13 cellular contexts compared by ENCODE assay signal in genomic region chr21:36706951-36707762, GRCh38. TPM values are rescaled to one million over a fixed set of nuclear protein-coding genes. Genes with fewer than 3 reads are reported as not detected.
DNase-seq lines count a peak whose midpoint lies in the region; ATAC-seq, FAIRE-seq and TF ChIP-seq lines count a peak whose summit lies in the region.
"Had no signal": no experiment of that assay in that cellular context is flagged by ENCODE, and none has a peak within 500 bp of the region (broad histone marks: within the 10 kb centered on the region; RNA-seq: fewer than 3 reads in every experiment).

No MANE protein-coding gene starts in this region.

- peak overlapping the region; percentile 82 for H3K27ac ChIP-seq in RWPE2 (ENCODE audit: poor library complexity, severe bottlenecking)
- no peak overlapping the region for H3K27ac ChIP-seq in endothelial cell of umbilical vein (ENCODE audit: insufficient read depth, low read depth, low read length)
- H3K27ac ChIP-seq: heart right ventricle had no signal

- POLR2A ChIA-PET in endothelial cell of umbilical vein (lab: Charles Lee): no interaction called here

- H3K79me2 ChIP-seq in endothelial cell of umbilical vein (ENCODE audit: control insufficient read depth, insufficient read depth, low read length): no peaks in the 10 kb centered on the region

- H4K20me1 ChIP-seq in endothelial cell of umbilical vein (replicated peaks; ENCODE audit: control insufficient read depth, extremely low read depth, insufficient read depth, low read length): no peaks in the 10 kb centered on the region

- H3K36me3 ChIP-seq in RWPE2 (ENCODE audit: low read depth): peaks cover 14% of the 10 kb centered on the region
- no peaks in the 10 kb centered on the region for H3K36me3 ChIP-seq in endothelial cell of umbilical vein (ENCODE audit: control insufficient read depth in 2 of 2, extremely low read depth in 1 of 2, insufficient read depth in 2 of 2, low read length in 2 of 2)
- H3K36me3 ChIP-seq: heart right ventricle had no signal

- no peaks in the 10 kb centered on the region for H3K9me1 ChIP-seq in endothelial cell of umbilical vein (replicated peaks; ENCODE audit: control insufficient read depth, extremely low read depth, insufficient read depth, low read length)

- TF ChIP-seq POLR2A in endothelial cell of umbilical vein (IDR thresholded peaks at IDR 0.05; ENCODE audit: low read depth, low read length): no peak

- H3K4me1 ChIP-seq in RWPE2 (ENCODE audit: insufficient read depth, poor library complexity, severe bottlenecking) (peaks cover 23% of the 10 kb centered on the region), endothelial cell of umbilical vein (ENCODE audit: control insufficient read depth, extremely low read depth, insufficient read depth, low read length) (no peaks in the 10 kb centered on the region)

- H3K27me3 Mint-ChIP-seq in CD14-positive monocyte (ENCODE audit: low read depth in 3 of 3): peaks cover 95 to 99% (median 98%) of the 10 kb centered on the region in 3 donors

- dilution Hi-C loops in endothelial cell of umbilical vein (cut with MboI; ENCODE audit: extremely low pct_ligation_motif_present, low sequenced_read_pairs): no loop called here

- H3K9me3 Mint-ChIP-seq in CD14-positive monocyte: peaks cover 0 to 28% (median 8%) of the 10 kb centered on the region in 7 donors

- no TSS peak for BruUV-seq in endothelial cell of umbilical vein (replicated peaks; lab: Mats Ljungman, UMichigan)

- no peaks in the 10 kb centered on the region for H3K9me3 ChIP-seq in RWPE2 (ENCODE audit: severe bottlenecking)
- H3K9me3 ChIP-seq in endothelial cell of umbilical vein (replicated peaks; ENCODE audit: control insufficient read depth, insufficient read depth, low read length): no peaks in the 10 kb centered on the region
- H3K9me3 ChIP-seq: heart right ventricle had no signal

- ATAC-seq in RWPE2 (ENCODE audit: low read depth) (no peak), HG02970 (IDR thresholded peaks at IDR 0.05; ENCODE audit: low FRiP score, unreplicated experiment) (no peak), GM21447 (IDR thresholded peaks at IDR 0.05; ENCODE audit: unreplicated experiment) (no peak)

- peaks cover 0 to 6% of the 10 kb centered on the region in 2 donors for H3K36me3 Mint-ChIP-seq in CD14-positive monocyte

- H3K27ac Mint-ChIP-seq in CD14-positive monocyte: no peak overlapping the region

- H3K4me2 ChIP-seq in endothelial cell of umbilical vein (ENCODE audit: insufficient read depth, low read length): no peak overlapping the region

- H3K4me3 ChIP-seq in RWPE2 (ENCODE audit: severe bottlenecking) (peak overlapping the region; percentile 25), endothelial cell of umbilical vein (replicated peaks in 1 of 3; ENCODE audit: insufficient read depth in 1 of 3, low read depth in 1 of 3, low read length in 3 of 3) (no peak overlapping the region)

- DNase-seq in NCI-H510A treated with DMSO at 0.1 percent for 48 hours (lab: John Stamatoyannopoulos, UW) (peak; percentile 13), NCI-H510A (lab: John Stamatoyannopoulos, UW) (no peak), RWPE2 (ENCODE audit: low spot score) (no peak), endothelial cell of umbilical vein (ENCODE audit: low read depth, low spot score) (no peak), pons (ENCODE audit: low spot score) (peak; percentile 14), CD14-positive monocyte (ENCODE audit: low spot score) (no peak)
- DNase-seq: cerebellar nuclear complex, heart right ventricle, NCI-H1105 had no signal

- intact Hi-C loops in endothelial cell of umbilical vein (cut with micrococcal nuclease) (loop anchor here (5.0 kb wide), 1 partner anchor 285 kb away; no protein-coding TSS in a partner anchor), CD14-positive monocyte (cut with micrococcal nuclease) (no loop called here)

- H3K4me3 Mint-ChIP-seq in CD14-positive monocyte: peak overlapping the region in 1 of 2 donors; percentile 80

- H3K27me3 ChIP-seq in RWPE2 (ENCODE audit: insufficient read depth, poor library complexity, severe bottlenecking) (no peaks in the 10 kb centered on the region), endothelial cell of umbilical vein (ENCODE audit: control insufficient read depth in 2 of 2, insufficient read depth in 2 of 2, low read length in 2 of 2) (peaks cover 92 to 100% of the 10 kb centered on the region in 2 experiments)

- CTCF ChIA-PET in endothelial cell of umbilical vein (lab: Charles Lee): interaction anchor here (1.5 kb wide), 1 partner anchor 76 kb away, joined by 5 read pairs; no protein-coding TSS in a partner anchor

- H3K9ac ChIP-seq in endothelial cell of umbilical vein (replicated peaks; ENCODE audit: extremely low read depth, insufficient read depth, low read length): no peak overlapping the region

- TF ChIP-seq CTCF in RWPE2 (IDR thresholded peaks at IDR 0.05; ENCODE audit: poor library complexity, severe bottlenecking) (no peak), endothelial cell of umbilical vein (IDR thresholded peaks at IDR 0.05; ENCODE audit: extremely low read depth in 1 of 2, insufficient read depth in 1 of 2, low read depth in 1 of 2, low read length in 2 of 2) (no peak), CD14-positive monocyte (IDR thresholded peaks at IDR 0.05) (no peak)

- no peak for FAIRE-seq in endothelial cell of umbilical vein (lab: Jason Lieb, UNC)
- FAIRE-seq: A204.1 had no signal

- H2AFZ ChIP-seq in endothelial cell of umbilical vein (ENCODE audit: low read depth, low read length): no peak overlapping the region

- peaks cover 4% of the 10 kb centered on the region for H3K4me1 Mint-ChIP-seq in CD14-positive monocyte

TF ChIP-seq in endothelial cell of umbilical vein, 7 proteins besides CTCF, POLR2A, EP300 and RAD21:
- peak; percentile 43 for TF ChIP-seq EZH2 (IDR thresholded peaks at IDR 0.05; ENCODE audit: borderline replicate concordance, low read depth, low read length, severe bottlenecking)
- no peak for TF ChIP-seq JUN (IDR thresholded peaks at IDR 0.05; ENCODE audit: borderline replicate concordance, insufficient read depth, insufficient read length, low read depth)
- TF ChIP-seq MYC (IDR thresholded peaks at IDR 0.05; ENCODE audit: low read depth, low read length): no peak
- TF ChIP-seq FOS (IDR thresholded peaks at IDR 0.05; ENCODE audit: borderline replicate concordance, insufficient read depth, low read length): no peak
- no peak for TF ChIP-seq POLR2AphosphoS5 (IDR thresholded peaks at IDR 0.05; ENCODE audit: insufficient read depth, low read depth, low read length)

RNA-seq across cellular contexts. Expression of gene SIM2, which starts 8.2 kb away (rescaled TPM):
- total RNA-seq in endothelial cell of umbilical vein: not detected in 2 replicates
- polyA plus RNA-seq in endothelial cell of umbilical vein (not detected in 2 replicates), CD14-positive monocyte (not detected)
- polyA plus RNA-seq in endothelial cell of umbilical vein (2011; cell fraction: cytosol; rRNA removed): not detected in 2 replicates
- polyA plus RNA-seq in endothelial cell of umbilical vein (2011; cell fraction: nucleus; rRNA removed): not detected in 2 replicates
- polyA plus RNA-seq in endothelial cell of umbilical vein (2012): 0.04 and 0.14 TPM in 2 replicates
- polyA minus RNA-seq in endothelial cell of umbilical vein: not detected in 2 replicates
- polyA minus RNA-seq in endothelial cell of umbilical vein (2011; cell fraction: cytosol; rRNA and poly(A)+ RNA removed): 5.3 TPM
- not detected in 2 replicates for polyA minus RNA-seq in endothelial cell of umbilical vein (2011; cell fraction: nucleus; rRNA and poly(A)+ RNA removed)
- total RNA-seq: temporal lobe had no signal

Comparison
In these comparisons a context has a peak if more than half of its experiments do, and no peak if none do; other contexts are left out.
1. DNase-seq: peak in NCI-H510A treated with DMSO at 0.1 percent for 48 hours (single experiment) and pons (single experiment); none in NCI-H510A (single experiment), RWPE2 (single experiment), endothelial cell of umbilical vein (single experiment) and CD14-positive monocyte (single experiment).